10 cellular contexts compared by ENCODE assay signal in genomic region chr20:10680571-10680970, GRCh38. TPM values are rescaled to one million over a fixed set of nuclear protein-coding genes. Genes with fewer than 3 reads are reported as not detected.
"Had no signal": no experiment of that assay in that cellular context is flagged by ENCODE, and none has a peak within 500 bp of the region (broad histone marks: within the 10 kb centered on the region; RNA-seq: fewer than 3 reads in every experiment).

No MANE protein-coding gene starts in this region.

- H3K27ac Mint-ChIP-seq: H9, IgD-negative memory B cell had no signal

- H3K4me1 Mint-ChIP-seq: IgD-negative memory B cell had no signal

- FAIRE-seq: H1, H54 had no signal

- H2AFZ ChIP-seq: GM23248 had no signal

- H3K4me2 ChIP-seq: KMS-11 had no signal

- H3K4me3 ChIP-seq: GM23248 had no signal

- DNase-seq: GM23248, H9, HCEC 1CT, Karpas-422, KBM-7 had no signal

- H3K9me3 Mint-ChIP-seq: H9 had no signal

- H3K36me3 Mint-ChIP-seq: IgD-negative memory B cell had no signal

- H3K4me3 Mint-ChIP-seq: H9, IgD-negative memory B cell had no signal

- H3K27ac ChIP-seq: GM23248, HL-60, KMS-11 had no signal

RNA-seq across cellular contexts. Expression of gene JAG1, which starts 6.8 kb away (rescaled TPM):
- polyA plus RNA-seq: IgD-negative memory B cell had no signal
